1 cellular context compared by ENCODE assay signal in the genomic region with DNA sequence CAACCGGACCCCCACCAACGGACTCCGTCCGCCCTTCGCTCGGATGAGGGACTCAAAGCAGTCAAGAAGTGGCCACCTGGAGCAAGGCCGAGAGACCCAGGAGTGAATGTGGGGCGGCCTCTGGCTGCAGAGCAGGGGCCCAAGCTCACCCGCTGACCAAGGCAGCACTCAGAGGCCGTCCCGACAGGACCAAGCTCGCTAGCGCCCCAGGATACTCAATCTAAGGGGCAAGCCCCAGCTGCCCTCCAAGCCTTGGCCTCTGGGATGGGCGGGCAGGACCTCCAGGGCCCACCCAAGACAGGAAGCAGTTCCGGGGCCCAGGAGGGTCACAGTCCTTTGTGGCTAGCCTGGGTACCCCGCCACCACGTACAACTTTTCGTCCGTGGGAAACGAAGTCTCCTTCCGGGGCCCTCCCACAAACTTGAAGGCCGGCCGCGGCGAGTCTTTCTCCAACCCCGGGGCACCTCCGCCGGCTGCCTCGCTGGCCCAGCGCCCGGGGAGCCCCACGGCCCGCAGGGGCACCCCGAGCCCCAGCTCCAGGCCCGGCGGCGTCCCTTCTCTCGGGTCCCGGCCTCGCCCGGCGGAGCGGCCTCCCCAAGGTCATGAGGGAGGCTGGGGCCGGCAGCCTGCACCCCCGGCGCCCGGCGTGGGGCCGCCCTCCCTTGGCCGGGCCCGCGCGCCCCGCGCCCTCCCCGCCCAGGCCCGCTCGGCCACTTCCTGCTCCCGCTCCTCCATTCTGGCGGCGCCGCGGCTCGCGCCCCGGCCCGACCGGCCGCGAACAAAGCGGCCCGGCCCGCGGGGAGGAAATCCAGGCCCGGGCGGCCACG.
TF ChIP-seq lines count a peak whose summit lies in the region.

No MANE protein-coding gene starts in this region.

TF ChIP-seq in GM23338, 12 proteins besides CTCF, POLR2A, EP300 and RAD21 (continued from another document):
- TF ChIP-seq EZH2 (IDR thresholded peaks at IDR 0.05; ENCODE audit: low read depth, unreplicated experiment) (no peak), JUNB (IDR thresholded peaks at IDR 0.05; ENCODE audit: unreplicated experiment) (no peak), ZNF114 (CRISPR knock-in tag; IDR thresholded peaks at IDR 0.05) (no peak), NANOG (IDR thresholded peaks at IDR 0.05; ENCODE audit: borderline replicate concordance) (no peak), ZNF331 (CRISPR knock-in tag; IDR thresholded peaks at IDR 0.05; ENCODE audit: low read depth) (no peak), EZH2phosphoT487 (IDR thresholded peaks at IDR 0.05; ENCODE audit: unreplicated experiment) (no peak), STAT1 (IDR thresholded peaks at IDR 0.05; ENCODE audit: unreplicated experiment) (no peak), CREB1 (CRISPR knock-in tag; IDR thresholded peaks at IDR 0.05; ENCODE audit: low read depth) (no peak), POLR2AphosphoS5 (IDR thresholded peaks at IDR 0.05; ENCODE audit: low read depth) (no peak), ZNF462 (CRISPR knock-in tag; IDR thresholded peaks at IDR 0.05) (no peak)
